21 cellular contexts compared by ENCODE assay signal in the genomic region with DNA sequence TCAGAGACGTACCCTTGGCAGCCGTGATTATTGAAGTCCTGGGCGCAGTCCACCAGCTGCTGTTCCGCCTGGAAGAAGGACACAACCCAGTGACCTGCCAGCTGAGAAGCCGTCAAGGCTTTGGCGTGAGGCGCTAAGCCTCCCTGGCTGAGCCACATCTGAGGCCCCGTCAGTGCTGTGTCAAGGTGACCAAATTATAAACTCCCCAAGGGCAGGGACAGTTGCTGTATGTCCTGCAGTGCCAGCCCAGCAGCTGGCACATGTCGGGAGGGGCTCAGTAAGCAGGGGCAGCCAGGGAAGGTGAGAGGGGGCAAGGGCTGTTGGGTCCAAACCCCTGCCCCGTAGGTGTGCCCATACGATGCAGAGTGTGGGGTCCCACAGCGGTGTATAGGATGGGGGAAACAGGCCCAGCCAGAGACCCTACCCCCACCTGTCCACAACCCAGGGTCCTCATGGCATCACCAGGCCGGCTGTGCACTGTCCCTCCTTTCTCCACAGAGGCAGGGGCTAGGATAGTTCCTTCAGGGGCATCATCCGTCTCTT. TPM values are rescaled to one million over a fixed set of nuclear protein-coding genes. Genes with fewer than 3 reads are reported as not detected.
A peak's percentile ranks its signal among the peaks of the same experiment; 100 is the strongest.
DNase-seq lines count a peak whose midpoint lies in the region; TF ChIP-seq lines count a peak whose summit lies in the region.
"Had no signal": no experiment of that assay in that cellular context is flagged by ENCODE, and none has a peak within 500 bp of the region (broad histone marks: within the 10 kb centered on the region; RNA-seq: fewer than 3 reads in every experiment).

No MANE protein-coding gene starts in this region.

- H3K4me3 ChIP-seq in breast epithelium: no peak overlapping the region
- no peak overlapping the region for H3K4me3 ChIP-seq in neuronal stem cell (ENCODE audit: low read length in 2 of 2)
- H3K4me3 ChIP-seq in urinary bladder (ENCODE audit: low read depth, low read length): no peak overlapping the region
- H3K4me3 ChIP-seq: lung, SJSA1, stomach had no signal

- H3K27me3 ChIP-seq in breast epithelium (no peaks in the 10 kb centered on the region), neuronal stem cell (ENCODE audit: control insufficient read depth in 3 of 3, insufficient read depth in 3 of 3, low read depth in 1 of 3, low read length in 3 of 3) (no peaks in the 10 kb centered on the region)
- H3K27me3 ChIP-seq: SJSA1, stomach had no signal

- no peak overlapping the region for H3K27ac Mint-ChIP-seq in activated naive CD4-positive, alpha-beta T cell treated with anti-CD3 and anti-CD28 coated beads, Interleukin-2, amount 10 ng/mL, durations not matched to agents 7 days and 5 days
- H3K27ac Mint-ChIP-seq: activated CD8-positive, alpha-beta memory T cell treated with anti-CD3 and anti-CD28 coated beads, Interleukin-2, amount 10 ng/mL, durations not matched to agents 7 days and 5 days; CD8-positive, alpha-beta T cell; naive thymus-derived CD8-positive, alpha-beta T cell; progenitor cell of endocrine pancreas had no signal

- no CpG with 5 or more reads among the region's 14 CpGs for WGBS in neuronal stem cell (ENCODE audit: extremely low coverage in 2 of 2, insufficient read length in 2 of 2, insufficient replicate concordance in 1 of 2), 2 donors
- 67% methylated on average over 14 of the region's 14 CpGs for WGBS in urinary bladder

- H3K4ac ChIP-seq in neuronal stem cell (ENCODE audit: low read length): no peak overlapping the region

- no peaks in the 10 kb centered on the region for H3K9me3 Mint-ChIP-seq in activated naive CD4-positive, alpha-beta T cell treated with anti-CD3 and anti-CD28 coated beads, Interleukin-2, amount 10 ng/mL, durations not matched to agents 7 days and 5 days
- H3K9me3 Mint-ChIP-seq: CD8-positive, alpha-beta T cell; naive thymus-derived CD8-positive, alpha-beta T cell had no signal

- H2BK5ac ChIP-seq in neuronal stem cell (ENCODE audit: low read length): no peak overlapping the region

- no peak overlapping the region for H3K18ac ChIP-seq in neuronal stem cell (ENCODE audit: low read length)

- peak overlapping the region; percentile 30 for H3K9ac ChIP-seq in neuronal stem cell (ENCODE audit: low read depth, low read length, poor library complexity)

- peaks cover 6% of the 10 kb centered on the region for H3K27me3 Mint-ChIP-seq in activated naive CD4-positive, alpha-beta T cell treated with anti-CD3 and anti-CD28 coated beads, Interleukin-2, amount 10 ng/mL, durations not matched to agents 7 days and 5 days
- H3K27me3 Mint-ChIP-seq: activated CD8-positive, alpha-beta memory T cell treated with anti-CD3 and anti-CD28 coated beads, Interleukin-2, amount 10 ng/mL, durations not matched to agents 7 days and 5 days; progenitor cell of endocrine pancreas had no signal

- H3K9me3 ChIP-seq in breast epithelium (no peaks in the 10 kb centered on the region), neuronal stem cell (replicated peaks in 1 of 2; ENCODE audit: control insufficient read depth in 2 of 2, insufficient read depth in 1 of 2, low read depth in 1 of 2, low read length in 2 of 2) (no peaks in the 10 kb centered on the region)
- H3K9me3 ChIP-seq: SJSA1, stomach had no signal

- H2BK12ac ChIP-seq in neuronal stem cell (ENCODE audit: low read length): no peak overlapping the region

- TF ChIP-seq POLR2A in breast epithelium (IDR thresholded peaks at IDR 0.05): no peak

- no peak overlapping the region for H3K23ac ChIP-seq in neuronal stem cell (ENCODE audit: low read depth, low read length, poor library complexity)

- no peak overlapping the region for H2BK120ac ChIP-seq in neuronal stem cell (ENCODE audit: low read depth, low read length)

- peak overlapping the region; percentile 75 for H3K14ac ChIP-seq in neuronal stem cell (ENCODE audit: low read length)

- peak overlapping the region; percentile 88 to 91 for H3K27ac ChIP-seq in breast epithelium
- H3K27ac ChIP-seq in neuronal stem cell (replicated peaks; ENCODE audit: low read length): no peak overlapping the region
- H3K27ac ChIP-seq in urinary bladder (ENCODE audit: low read depth): peak overlapping the region; percentile 83
- H3K27ac ChIP-seq: SJSA1 had no signal

- H4K91ac ChIP-seq in neuronal stem cell (ENCODE audit: low read depth, low read length, poor library complexity): no peak overlapping the region

- no peak overlapping the region for H4K8ac ChIP-seq in neuronal stem cell (ENCODE audit: low read depth, low read length)

- no peak overlapping the region for H2BK15ac ChIP-seq in neuronal stem cell (ENCODE audit: low read length)

- CTCF ChIA-PET in activated naive CD4-positive, alpha-beta T cell treated with anti-CD3 and anti-CD28 coated beads, Interleukin-2, amount 10 ng/mL, durations not matched to agents 7 days and 5 days (lab: Charles Lee): no interaction called here

- H3K4me2 ChIP-seq in neuronal stem cell (ENCODE audit: insufficient read depth, low read length, poor library complexity, severe bottlenecking): no peak overlapping the region

- H3K36me3 Mint-ChIP-seq in activated naive CD4-positive, alpha-beta T cell treated with anti-CD3 and anti-CD28 coated beads, Interleukin-2, amount 10 ng/mL, durations not matched to agents 7 days and 5 days: peaks cover 34% of the 10 kb centered on the region

- peak; percentile 15 for DNase-seq in activated naive CD4-positive, alpha-beta T cell treated with anti-CD3 and anti-CD28 coated beads, Interleukin-2, amount 10 ng/mL, durations not matched to agents 7 days and 5 days
- no peak for DNase-seq in activated naive CD4-positive, alpha-beta T cell treated with anti-CD3 and anti-CD28 coated beads, Interleukin-2, amount 50 U/mL, for 16 hours
- DNase-seq in breast epithelium (ENCODE audit: low spot score in 2 of 2) (no peak), neuronal stem cell (ENCODE audit: low spot score) (no peak), COLO829 (ENCODE audit: low spot score) (no peak), GM19238 (ENCODE audit: insufficient read length, low spot score) (no peak)
- no peak for DNase-seq in activated CD4-positive, alpha-beta T cell treated with anti-CD3 and anti-CD28 coated beads, Interleukin-2, amount 50 U/mL, for 48 hours
- DNase-seq: activated CD4-positive, CD25-positive, alpha-beta regulatory T cell treated with anti-CD3 and anti-CD28 coated beads, Interleukin-2, amount 50 U/mL, for 72 hours; activated CD8-positive, alpha-beta memory T cell treated with anti-CD3 and anti-CD28 coated beads, Interleukin-2, amount 10 ng/mL, durations not matched to agents 7 days and 5 days; activated gamma-delta T cell treated with Interleukin-2 at 50 U/mL for 16 hours; CD8-positive, alpha-beta T cell; glutamatergic neuron; naive thymus-derived CD8-positive, alpha-beta T cell; NCI-H1694; NCI-H510A; stimulated activated CD4-positive, alpha-beta T cell treated with anti-CD3 and anti-CD28 coated beads, Interleukin-15, amount 100 ng/mL, for 24 hours; stomach had no signal

- intact Hi-C loops in breast epithelium (cut with DNase I; ENCODE audit: low total_unique reads): no loop called here

- no peak for TF ChIP-seq CTCF in breast epithelium (IDR thresholded peaks at IDR 0.05)

- no peak overlapping the region for H3K4me3 Mint-ChIP-seq in activated naive CD4-positive, alpha-beta T cell treated with anti-CD3 and anti-CD28 coated beads, Interleukin-2, amount 10 ng/mL, durations not matched to agents 7 days and 5 days
- H3K4me3 Mint-ChIP-seq: activated CD8-positive, alpha-beta memory T cell treated with anti-CD3 and anti-CD28 coated beads, Interleukin-2, amount 10 ng/mL, durations not matched to agents 7 days and 5 days; CD8-positive, alpha-beta T cell; naive thymus-derived CD8-positive, alpha-beta T cell had no signal

- peaks cover 20 to 21% of the 10 kb centered on the region in 2 donors for H3K4me1 ChIP-seq in breast epithelium
- peaks cover 0 to 3% of the 10 kb centered on the region in 2 donors for H3K4me1 ChIP-seq in neuronal stem cell (ENCODE audit: control insufficient read depth in 2 of 2, insufficient read depth in 1 of 2, low read depth in 1 of 2, low read length in 2 of 2)
- H3K4me1 ChIP-seq in urinary bladder (ENCODE audit: insufficient read depth): no peaks in the 10 kb centered on the region

- H3K4me1 Mint-ChIP-seq in activated naive CD4-positive, alpha-beta T cell treated with anti-CD3 and anti-CD28 coated beads, Interleukin-2, amount 10 ng/mL, durations not matched to agents 7 days and 5 days: peaks cover 23% of the 10 kb centered on the region

- no peak overlapping the region for H2AFZ ChIP-seq in neuronal stem cell (ENCODE audit: low read length)

- H2AK5ac ChIP-seq in neuronal stem cell (ENCODE audit: low read depth, low read length): peak overlapping the region; percentile 18

- no peaks in the 10 kb centered on the region for H3K36me3 ChIP-seq in breast epithelium
- H3K36me3 ChIP-seq in neuronal stem cell (replicated peaks in 1 of 2; ENCODE audit: control insufficient read depth in 2 of 2, insufficient read depth in 2 of 2, low read length in 2 of 2): peaks cover 9 to 12% of the 10 kb centered on the region in 2 donors
- peaks cover 2% of the 10 kb centered on the region for H3K36me3 ChIP-seq in urinary bladder (ENCODE audit: insufficient read depth)
- H3K36me3 ChIP-seq: SJSA1 had no signal

- H3K79me1 ChIP-seq in neuronal stem cell (ENCODE audit: low read depth, low read length): peaks cover 2% of the 10 kb centered on the region

RNA-seq across cellular contexts. Expression of gene CTSH, which starts 13.3 kb away (rescaled TPM):
- total RNA-seq in breast epithelium (100 to 1,000 TPM; 158 to 272 (median 163) TPM), urinary bladder (250 TPM)
- polyA plus RNA-seq in neuronal stem cell (2013, experiment 1 of 2): 7.8 TPM
- polyA plus RNA-seq in neuronal stem cell (2013, experiment 2 of 2): 8.7 TPM
- 291 TPM for polyA plus RNA-seq in urinary bladder

RNA-seq across cellular contexts. Expression of gene MORF4L1, which starts 58.8 kb away (rescaled TPM):
- total RNA-seq in breast epithelium (100 to 1,000 TPM; 330 to 411 (median 350) TPM), urinary bladder (465 TPM)
- polyA plus RNA-seq in neuronal stem cell (2013, experiment 1 of 2): 744 TPM
- polyA plus RNA-seq in neuronal stem cell (2013, experiment 2 of 2): 748 TPM
- 392 TPM for polyA plus RNA-seq in urinary bladder
